Comparison of ENCODE assay signal across 1 cellular context in the genomic region with DNA sequence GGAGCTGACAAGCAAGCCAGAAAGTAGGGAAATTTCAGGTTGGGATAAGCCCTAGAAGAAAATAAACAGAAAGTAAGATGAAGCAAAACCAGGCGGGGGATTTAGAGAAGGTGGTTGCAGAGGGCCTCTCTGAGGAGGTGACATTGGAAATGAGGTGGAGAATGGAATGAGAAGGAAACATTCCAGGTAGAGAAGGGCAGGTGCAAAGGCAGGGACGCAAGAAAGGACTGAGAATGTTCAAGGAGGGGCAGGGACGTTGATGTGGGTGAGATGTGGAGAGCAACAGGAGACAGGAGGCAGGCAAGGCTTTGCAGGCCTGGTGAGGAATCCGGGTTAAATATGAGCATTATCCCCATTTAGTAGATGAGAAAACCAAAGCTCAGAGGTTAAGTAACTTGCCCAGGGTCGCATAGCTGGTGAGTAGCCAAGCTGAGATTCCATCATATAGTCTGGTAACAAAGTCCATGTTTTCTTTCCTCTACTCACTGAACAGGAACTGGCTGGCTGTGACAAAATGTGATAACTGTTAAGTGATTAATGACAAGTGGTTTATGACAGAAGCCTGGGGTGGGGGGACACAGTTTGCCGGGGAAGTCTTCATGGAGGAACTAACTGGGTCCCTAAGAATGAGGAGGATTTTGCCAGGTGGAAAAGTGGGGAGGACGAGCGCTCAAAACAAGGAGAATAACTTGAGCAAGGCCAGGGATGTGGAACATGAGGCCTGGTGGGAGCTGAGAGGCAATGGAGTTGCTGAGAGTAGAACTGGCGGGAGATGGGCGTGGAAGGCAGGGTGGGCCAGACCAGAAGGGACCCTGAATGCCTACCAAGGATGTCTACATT.
A peak's percentile ranks its signal among the peaks of the same experiment; 100 is the strongest.
TF ChIP-seq lines count a peak whose summit lies in the region.

No MANE protein-coding gene starts in this region.

TF ChIP-seq in HepG2, 621 proteins besides CTCF, POLR2A, EP300 and RAD21 (continued from another document and continues in another):
- TF ChIP-seq, protein P1, sequence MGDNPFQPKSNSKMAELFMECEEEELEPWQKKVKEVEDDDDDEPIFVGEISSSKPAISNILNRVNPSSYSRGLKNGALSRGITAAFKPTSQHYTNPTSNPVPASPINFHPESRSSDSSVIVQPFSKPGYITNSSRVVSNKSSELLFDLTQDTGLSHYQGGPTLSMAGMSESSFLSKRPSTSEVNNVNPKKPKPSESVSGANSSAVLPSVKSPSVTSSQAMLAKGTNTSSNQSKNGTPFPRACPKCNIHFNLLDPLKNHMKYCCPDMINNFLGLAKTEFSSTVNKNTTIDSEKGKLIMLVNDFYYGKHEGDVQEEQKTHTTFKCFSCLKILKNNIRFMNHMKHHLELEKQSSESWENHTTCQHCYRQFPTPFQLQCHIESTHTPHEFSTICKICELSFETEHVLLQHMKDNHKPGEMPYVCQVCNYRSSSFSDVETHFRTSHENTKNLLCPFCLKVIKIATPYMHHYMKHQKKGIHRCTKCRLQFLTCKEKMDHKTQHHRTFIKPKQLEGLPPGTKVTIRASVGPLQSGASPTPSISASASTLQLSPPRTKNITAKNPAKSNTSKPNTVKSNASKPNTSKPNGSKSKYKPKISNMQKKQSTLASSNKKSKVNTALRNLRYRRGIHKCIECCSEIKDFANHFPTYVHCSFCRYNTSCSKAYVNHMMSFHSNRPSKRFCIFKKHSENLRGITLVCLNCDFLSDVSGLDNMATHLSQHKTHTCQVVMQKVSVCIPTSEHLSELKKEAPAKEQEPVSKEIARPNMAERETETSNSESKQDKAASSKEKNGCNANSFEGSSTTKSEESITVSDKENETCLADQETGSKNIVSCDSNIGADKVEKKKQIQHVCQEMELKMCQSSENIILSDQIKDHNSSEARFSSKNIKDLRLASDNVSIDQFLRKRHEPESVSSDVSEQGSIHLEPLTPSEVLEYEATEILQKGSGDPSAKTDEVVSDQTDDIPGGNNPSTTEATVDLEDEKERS (CRISPR knock-in tag; IDR thresholded peaks at IDR 0.05) = peak; percentile 65; the same call in 1 of the 2 replicates
- 0 out of 2 replicates have a peak, but pooled peaks have one; percentile 26 for TF ChIP-seq KLF9 (CRISPR knock-in tag; IDR thresholded peaks at IDR 0.05; ENCODE audit: low read depth)
- peak; percentile 96 for TF ChIP-seq TEAD3 (CRISPR knock-in tag; optimal IDR thresholded peaks at IDR 0.05; ENCODE audit: borderline replicate concordance)
- TF ChIP-seq PLRG1 (conservative IDR thresholded peaks at IDR 0.05) = no peak
- peak; percentile 80 for TF ChIP-seq SIX4 (CRISPR knock-in tag; IDR thresholded peaks at IDR 0.05)
- TF ChIP-seq, protein P2, sequence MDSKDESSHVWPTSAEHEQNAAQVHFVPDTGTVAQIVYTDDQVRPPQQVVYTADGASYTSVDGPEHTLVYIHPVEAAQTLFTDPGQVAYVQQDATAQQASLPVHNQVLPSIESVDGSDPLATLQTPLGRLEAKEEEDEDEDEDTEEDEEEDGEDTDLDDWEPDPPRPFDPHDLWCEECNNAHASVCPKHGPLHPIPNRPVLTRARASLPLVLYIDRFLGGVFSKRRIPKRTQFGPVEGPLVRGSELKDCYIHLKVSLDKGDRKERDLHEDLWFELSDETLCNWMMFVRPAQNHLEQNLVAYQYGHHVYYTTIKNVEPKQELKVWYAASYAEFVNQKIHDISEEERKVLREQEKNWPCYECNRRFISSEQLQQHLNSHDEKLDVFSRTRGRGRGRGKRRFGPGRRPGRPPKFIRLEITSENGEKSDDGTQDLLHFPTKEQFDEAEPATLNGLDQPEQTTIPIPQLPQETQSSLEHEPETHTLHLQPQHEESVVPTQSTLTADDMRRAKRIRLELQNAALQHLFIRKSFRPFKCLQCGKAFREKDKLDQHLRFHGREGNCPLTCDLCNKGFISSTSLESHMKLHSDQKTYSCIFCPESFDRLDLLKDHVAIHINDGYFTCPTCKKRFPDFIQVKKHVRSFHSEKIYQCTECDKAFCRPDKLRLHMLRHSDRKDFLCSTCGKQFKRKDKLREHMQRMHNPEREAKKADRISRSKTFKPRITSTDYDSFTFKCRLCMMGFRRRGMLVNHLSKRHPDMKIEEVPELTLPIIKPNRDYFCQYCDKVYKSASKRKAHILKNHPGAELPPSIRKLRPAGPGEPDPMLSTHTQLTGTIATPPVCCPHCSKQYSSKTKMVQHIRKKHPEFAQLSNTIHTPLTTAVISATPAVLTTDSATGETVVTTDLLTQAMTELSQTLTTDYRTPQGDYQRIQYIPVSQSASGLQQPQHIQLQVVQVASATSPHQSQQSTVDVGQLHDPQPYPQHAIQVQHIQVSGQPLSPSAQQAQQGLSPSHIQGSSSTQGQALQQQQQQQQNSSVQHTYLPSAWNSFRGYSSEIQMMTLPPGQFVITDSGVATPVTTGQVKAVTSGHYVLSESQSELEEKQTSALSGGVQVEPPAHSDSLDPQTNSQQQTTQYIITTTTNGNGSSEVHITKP (CRISPR knock-in tag; IDR thresholded peaks at IDR 0.05; ENCODE audit: low read depth) = 0 out of 2 replicates have a peak, but pooled peaks have one; percentile 35
- TF ChIP-seq, protein P3, sequence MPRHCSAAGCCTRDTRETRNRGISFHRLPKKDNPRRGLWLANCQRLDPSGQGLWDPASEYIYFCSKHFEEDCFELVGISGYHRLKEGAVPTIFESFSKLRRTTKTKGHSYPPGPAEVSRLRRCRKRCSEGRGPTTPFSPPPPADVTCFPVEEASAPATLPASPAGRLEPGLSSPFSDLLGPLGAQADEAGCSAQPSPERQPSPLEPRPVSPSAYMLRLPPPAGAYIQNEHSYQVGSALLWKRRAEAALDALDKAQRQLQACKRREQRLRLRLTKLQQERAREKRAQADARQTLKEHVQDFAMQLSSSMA (CRISPR knock-in tag; IDR thresholded peaks at IDR 0.05) = no peak
- TF ChIP-seq SNAI1 (CRISPR knock-in tag; IDR thresholded peaks at IDR 0.05; ENCODE audit: borderline replicate concordance) = no peak
- TF ChIP-seq, protein P4, sequence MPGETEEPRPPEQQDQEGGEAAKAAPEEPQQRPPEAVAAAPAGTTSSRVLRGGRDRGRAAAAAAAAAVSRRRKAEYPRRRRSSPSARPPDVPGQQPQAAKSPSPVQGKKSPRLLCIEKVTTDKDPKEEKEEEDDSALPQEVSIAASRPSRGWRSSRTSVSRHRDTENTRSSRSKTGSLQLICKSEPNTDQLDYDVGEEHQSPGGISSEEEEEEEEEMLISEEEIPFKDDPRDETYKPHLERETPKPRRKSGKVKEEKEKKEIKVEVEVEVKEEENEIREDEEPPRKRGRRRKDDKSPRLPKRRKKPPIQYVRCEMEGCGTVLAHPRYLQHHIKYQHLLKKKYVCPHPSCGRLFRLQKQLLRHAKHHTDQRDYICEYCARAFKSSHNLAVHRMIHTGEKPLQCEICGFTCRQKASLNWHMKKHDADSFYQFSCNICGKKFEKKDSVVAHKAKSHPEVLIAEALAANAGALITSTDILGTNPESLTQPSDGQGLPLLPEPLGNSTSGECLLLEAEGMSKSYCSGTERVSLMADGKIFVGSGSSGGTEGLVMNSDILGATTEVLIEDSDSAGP (CRISPR knock-in tag; IDR thresholded peaks at IDR 0.05; ENCODE audit: borderline replicate concordance) = no peak
- TF ChIP-seq JUND (CRISPR knock-in tag; IDR thresholded peaks at IDR 0.05) = no peak
- TF ChIP-seq, protein P5, sequence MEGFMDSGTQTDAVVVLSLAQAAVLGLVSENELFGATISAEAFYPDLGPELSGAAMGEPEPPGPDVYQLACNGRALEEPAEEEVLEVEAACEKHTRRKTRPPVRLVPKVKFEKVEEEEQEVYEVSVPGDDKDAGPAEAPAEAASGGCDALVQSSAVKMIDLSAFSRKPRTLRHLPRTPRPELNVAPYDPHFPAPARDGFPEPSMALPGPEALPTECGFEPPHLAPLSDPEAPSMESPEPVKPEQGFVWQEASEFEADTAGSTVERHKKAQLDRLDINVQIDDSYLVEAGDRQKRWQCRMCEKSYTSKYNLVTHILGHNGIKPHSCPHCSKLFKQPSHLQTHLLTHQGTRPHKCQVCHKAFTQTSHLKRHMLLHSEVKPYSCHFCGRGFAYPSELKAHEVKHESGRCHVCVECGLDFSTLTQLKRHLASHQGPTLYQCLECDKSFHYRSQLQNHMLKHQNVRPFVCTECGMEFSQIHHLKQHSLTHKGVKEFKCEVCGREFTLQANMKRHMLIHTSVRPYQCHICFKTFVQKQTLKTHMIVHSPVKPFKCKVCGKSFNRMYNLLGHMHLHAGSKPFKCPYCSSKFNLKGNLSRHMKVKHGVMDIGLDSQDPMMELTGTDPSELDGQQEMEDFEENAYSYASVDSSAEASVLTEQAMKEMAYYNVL (CRISPR knock-in tag; IDR thresholded peaks at IDR 0.05; ENCODE audit: borderline replicate concordance) = peak; percentile 85; the same call in 1 of the 2 replicates
- TF ChIP-seq ZSCAN31 (CRISPR knock-in tag; IDR thresholded peaks at IDR 0.05; ENCODE audit: low read depth) = peak; percentile 90; the same call in 1 of the 2 replicates
- TF ChIP-seq, protein P6, sequence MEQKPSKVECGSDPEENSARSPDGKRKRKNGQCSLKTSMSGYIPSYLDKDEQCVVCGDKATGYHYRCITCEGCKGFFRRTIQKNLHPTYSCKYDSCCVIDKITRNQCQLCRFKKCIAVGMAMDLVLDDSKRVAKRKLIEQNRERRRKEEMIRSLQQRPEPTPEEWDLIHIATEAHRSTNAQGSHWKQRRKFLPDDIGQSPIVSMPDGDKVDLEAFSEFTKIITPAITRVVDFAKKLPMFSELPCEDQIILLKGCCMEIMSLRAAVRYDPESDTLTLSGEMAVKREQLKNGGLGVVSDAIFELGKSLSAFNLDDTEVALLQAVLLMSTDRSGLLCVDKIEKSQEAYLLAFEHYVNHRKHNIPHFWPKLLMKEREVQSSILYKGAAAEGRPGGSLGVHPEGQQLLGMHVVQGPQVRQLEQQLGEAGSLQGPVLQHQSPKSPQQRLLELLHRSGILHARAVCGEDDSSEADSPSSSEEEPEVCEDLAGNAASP (CRISPR knock-in tag; IDR thresholded peaks at IDR 0.05; ENCODE audit: borderline replicate concordance) = peak; percentile 86
- TF ChIP-seq GZF1 (CRISPR knock-in tag; IDR thresholded peaks at IDR 0.05) = no peak
- TF ChIP-seq, protein P7, sequence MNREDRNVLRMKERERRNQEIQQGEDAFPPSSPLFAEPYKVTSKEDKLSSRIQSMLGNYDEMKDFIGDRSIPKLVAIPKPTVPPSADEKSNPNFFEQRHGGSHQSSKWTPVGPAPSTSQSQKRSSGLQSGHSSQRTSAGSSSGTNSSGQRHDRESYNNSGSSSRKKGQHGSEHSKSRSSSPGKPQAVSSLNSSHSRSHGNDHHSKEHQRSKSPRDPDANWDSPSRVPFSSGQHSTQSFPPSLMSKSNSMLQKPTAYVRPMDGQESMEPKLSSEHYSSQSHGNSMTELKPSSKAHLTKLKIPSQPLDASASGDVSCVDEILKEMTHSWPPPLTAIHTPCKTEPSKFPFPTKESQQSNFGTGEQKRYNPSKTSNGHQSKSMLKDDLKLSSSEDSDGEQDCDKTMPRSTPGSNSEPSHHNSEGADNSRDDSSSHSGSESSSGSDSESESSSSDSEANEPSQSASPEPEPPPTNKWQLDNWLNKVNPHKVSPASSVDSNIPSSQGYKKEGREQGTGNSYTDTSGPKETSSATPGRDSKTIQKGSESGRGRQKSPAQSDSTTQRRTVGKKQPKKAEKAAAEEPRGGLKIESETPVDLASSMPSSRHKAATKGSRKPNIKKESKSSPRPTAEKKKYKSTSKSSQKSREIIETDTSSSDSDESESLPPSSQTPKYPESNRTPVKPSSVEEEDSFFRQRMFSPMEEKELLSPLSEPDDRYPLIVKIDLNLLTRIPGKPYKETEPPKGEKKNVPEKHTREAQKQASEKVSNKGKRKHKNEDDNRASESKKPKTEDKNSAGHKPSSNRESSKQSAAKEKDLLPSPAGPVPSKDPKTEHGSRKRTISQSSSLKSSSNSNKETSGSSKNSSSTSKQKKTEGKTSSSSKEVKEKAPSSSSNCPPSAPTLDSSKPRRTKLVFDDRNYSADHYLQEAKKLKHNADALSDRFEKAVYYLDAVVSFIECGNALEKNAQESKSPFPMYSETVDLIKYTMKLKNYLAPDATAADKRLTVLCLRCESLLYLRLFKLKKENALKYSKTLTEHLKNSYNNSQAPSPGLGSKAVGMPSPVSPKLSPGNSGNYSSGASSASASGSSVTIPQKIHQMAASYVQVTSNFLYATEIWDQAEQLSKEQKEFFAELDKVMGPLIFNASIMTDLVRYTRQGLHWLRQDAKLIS (CRISPR knock-in tag; IDR thresholded peaks at IDR 0.05) = peak; percentile 68; the same call in 1 of the 2 replicates
- TF ChIP-seq, protein P8, sequence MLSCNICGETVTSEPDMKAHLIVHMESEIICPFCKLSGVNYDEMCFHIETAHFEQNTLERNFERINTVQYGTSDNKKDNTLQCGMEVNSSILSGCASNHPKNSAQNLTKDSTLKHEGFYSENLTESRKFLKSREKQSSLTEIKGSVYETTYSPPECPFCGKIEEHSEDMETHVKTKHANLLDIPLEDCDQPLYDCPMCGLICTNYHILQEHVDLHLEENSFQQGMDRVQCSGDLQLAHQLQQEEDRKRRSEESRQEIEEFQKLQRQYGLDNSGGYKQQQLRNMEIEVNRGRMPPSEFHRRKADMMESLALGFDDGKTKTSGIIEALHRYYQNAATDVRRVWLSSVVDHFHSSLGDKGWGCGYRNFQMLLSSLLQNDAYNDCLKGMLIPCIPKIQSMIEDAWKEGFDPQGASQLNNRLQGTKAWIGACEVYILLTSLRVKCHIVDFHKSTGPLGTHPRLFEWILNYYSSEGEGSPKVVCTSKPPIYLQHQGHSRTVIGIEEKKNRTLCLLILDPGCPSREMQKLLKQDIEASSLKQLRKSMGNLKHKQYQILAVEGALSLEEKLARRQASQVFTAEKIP (CRISPR knock-in tag; IDR thresholded peaks at IDR 0.05; ENCODE audit: borderline replicate concordance) = no peak
- TF ChIP-seq ESRRA (CRISPR knock-in tag; IDR thresholded peaks at IDR 0.05; ENCODE audit: low read depth) = peak; percentile 99
- no peak for TF ChIP-seq SCMH1 (CRISPR knock-in tag; IDR thresholded peaks at IDR 0.05; ENCODE audit: borderline replicate concordance)
- TF ChIP-seq ZNF546 (CRISPR knock-in tag; conservative IDR thresholded peaks at IDR 0.05) = peak; percentile 81; the same call in 1 of the 2 replicates
- 0 out of 2 replicates have a peak, but pooled peaks have one; percentile 64 for TF ChIP-seq ZNF256 (CRISPR knock-in tag; conservative IDR thresholded peaks at IDR 0.05)
- TF ChIP-seq ZNF3 (CRISPR knock-in tag; IDR thresholded peaks at IDR 0.05) = peak; percentile 93
- TF ChIP-seq, protein P9, sequence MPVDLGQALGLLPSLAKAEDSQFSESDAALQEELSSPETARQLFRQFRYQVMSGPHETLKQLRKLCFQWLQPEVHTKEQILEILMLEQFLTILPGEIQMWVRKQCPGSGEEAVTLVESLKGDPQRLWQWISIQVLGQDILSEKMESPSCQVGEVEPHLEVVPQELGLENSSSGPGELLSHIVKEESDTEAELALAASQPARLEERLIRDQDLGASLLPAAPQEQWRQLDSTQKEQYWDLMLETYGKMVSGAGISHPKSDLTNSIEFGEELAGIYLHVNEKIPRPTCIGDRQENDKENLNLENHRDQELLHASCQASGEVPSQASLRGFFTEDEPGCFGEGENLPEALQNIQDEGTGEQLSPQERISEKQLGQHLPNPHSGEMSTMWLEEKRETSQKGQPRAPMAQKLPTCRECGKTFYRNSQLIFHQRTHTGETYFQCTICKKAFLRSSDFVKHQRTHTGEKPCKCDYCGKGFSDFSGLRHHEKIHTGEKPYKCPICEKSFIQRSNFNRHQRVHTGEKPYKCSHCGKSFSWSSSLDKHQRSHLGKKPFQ (CRISPR knock-in tag; IDR thresholded peaks at IDR 0.05; ENCODE audit: insufficient replicate concordance) = no peak
- no peak for TF ChIP-seq FOSL1 (CRISPR knock-in tag; IDR thresholded peaks at IDR 0.05; ENCODE audit: borderline replicate concordance)
- TF ChIP-seq, protein P10, sequence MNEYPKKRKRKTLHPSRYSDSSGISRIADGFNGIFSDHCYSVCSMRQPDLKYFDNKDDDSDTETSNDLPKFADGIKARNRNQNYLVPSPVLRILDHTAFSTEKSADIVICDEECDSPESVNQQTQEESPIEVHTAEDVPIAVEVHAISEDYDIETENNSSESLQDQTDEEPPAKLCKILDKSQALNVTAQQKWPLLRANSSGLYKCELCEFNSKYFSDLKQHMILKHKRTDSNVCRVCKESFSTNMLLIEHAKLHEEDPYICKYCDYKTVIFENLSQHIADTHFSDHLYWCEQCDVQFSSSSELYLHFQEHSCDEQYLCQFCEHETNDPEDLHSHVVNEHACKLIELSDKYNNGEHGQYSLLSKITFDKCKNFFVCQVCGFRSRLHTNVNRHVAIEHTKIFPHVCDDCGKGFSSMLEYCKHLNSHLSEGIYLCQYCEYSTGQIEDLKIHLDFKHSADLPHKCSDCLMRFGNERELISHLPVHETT (CRISPR knock-in tag; conservative IDR thresholded peaks at IDR 0.05) = no peak
- peak; percentile 93 for TF ChIP-seq MEIS2 (CRISPR knock-in tag; IDR thresholded peaks at IDR 0.05)
